Comparison of ENCODE assay signal across 8 cellular contexts in the genomic region with DNA sequence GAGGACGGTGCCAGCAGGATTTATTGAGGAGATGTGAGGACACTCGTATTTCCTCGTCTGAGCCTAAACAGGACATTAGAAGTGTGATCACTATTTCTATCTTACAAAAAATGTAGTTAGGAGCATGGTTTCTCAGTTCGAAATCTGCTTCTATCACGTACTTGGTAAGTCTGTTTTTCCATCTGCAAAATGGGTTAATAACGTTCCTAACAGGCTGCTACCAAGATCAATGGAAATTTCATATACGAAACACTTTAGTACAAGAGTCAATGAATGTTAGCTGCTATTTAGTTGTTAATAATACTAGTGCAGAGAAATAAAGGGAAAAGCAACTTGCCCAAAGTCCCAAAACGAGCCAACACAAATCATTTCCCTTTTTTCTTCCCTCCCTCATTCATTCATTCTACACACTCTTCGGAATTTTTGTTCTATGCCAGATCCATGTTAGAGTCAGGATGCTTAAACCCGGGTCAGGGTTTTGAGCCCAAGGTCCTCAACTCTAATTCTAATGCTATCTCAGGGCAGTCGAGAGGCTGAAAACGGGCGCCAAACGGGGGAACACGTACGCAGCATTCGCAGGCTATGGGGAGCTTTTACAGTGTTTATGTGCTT. TPM values are rescaled to one million over a fixed set of nuclear protein-coding genes. Genes with fewer than 3 reads are reported as not detected.
DNase-seq lines count a peak whose midpoint lies in the region; ATAC-seq, FAIRE-seq and TF ChIP-seq lines count a peak whose summit lies in the region.

No MANE protein-coding gene starts in this region.

- TF ChIP-seq CTCF in AG04450 (IDR thresholded peaks at IDR 0.05; ENCODE audit: low read depth, low read length) (no peak), IMR-90 (conservative IDR thresholded peaks at IDR 0.05; ENCODE audit: low read depth, low read length) (no peak), colonic mucosa (IDR thresholded peaks at IDR 0.05) (no peak)

- DNase-seq in AG04450 (ENCODE audit: low read depth, low spot score) (no peak), IMR-90 (no peak), colonic mucosa (no peak), 8988T (no peak), NCI-H2227 (lab: John Stamatoyannopoulos, UW; ENCODE audit: unreplicated experiment) (no peak), GM12892 (ENCODE audit: insufficient read length) (no peak), NCI-H1694 (lab: John Stamatoyannopoulos, UW) (no peak)

- CTCF ChIA-PET in AG04450 (lab: Charles Lee) (interaction anchor here (1.1 to 2.5 kb wide), 3 partner anchors 10 to 111 kb away, joined by 3 to 13 read pairs (median 5); no protein-coding TSS in a partner anchor), IMR-90 (lab: Yijun Ruan, JAX) (interaction anchor here (1.1 to 1.3 kb wide), 2 partner anchors 10 to 98 kb away, joined by 3 read pairs; no protein-coding TSS in a partner anchor)

- peak overlapping the region; percentile 94 for H2AFZ ChIP-seq in IMR-90 (replicated peaks; ENCODE audit: low read length, poor library complexity)

- H4K20me1 ChIP-seq in IMR-90 (ENCODE audit: insufficient read depth, low read length), result no peaks in the 10 kb centered on the region

- H3K56ac ChIP-seq in IMR-90 (ENCODE audit: extremely low read depth, insufficient read depth, low read length), result peak overlapping the region; percentile 72

- H2AK5ac ChIP-seq in IMR-90 (ENCODE audit: low read depth, low read length), result peak overlapping the region; percentile 15; the same call in 1 of the 2 replicates

- no peak for TF ChIP-seq RAD21 in IMR-90 (IDR thresholded peaks at IDR 0.05; ENCODE audit: low read length)

- H3K9ac ChIP-seq in IMR-90 (ENCODE audit: low read depth, low read length), result peak overlapping the region; percentile 87
- H3K9ac ChIP-seq in colonic mucosa (ENCODE audit: low read depth in 2 of 2, low read length in 2 of 2), result peak overlapping the region; percentile 86 to 98
- peak overlapping the region; percentile 89 to 92 for H3K9ac ChIP-seq in mucosa of rectum (ENCODE audit: low read depth in 1 of 2, low read length in 2 of 2)

- peak overlapping the region; percentile 97 for H3K4me3 ChIP-seq in AG04450 (ENCODE audit: low read depth, low read length)
- H3K4me3 ChIP-seq in IMR-90 (ENCODE audit: insufficient read depth, low read depth, low read length), result peak overlapping the region; percentile 68
- peak overlapping the region; percentile 94 for H3K4me3 ChIP-seq in colonic mucosa
- H3K4me3 ChIP-seq in mucosa of rectum (ENCODE audit: low read length in 2 of 2), result peak overlapping the region; percentile 94 to 97

- H3K23ac ChIP-seq in IMR-90 (ENCODE audit: low read depth, low read length), result peak overlapping the region; percentile 73

- no peak for FAIRE-seq in GM12892 (lab: Jason Lieb, UNC)

- dilution Hi-C loops in IMR-90 (cut with HindIII; ENCODE audit: low sequenced_read_pairs, unreplicated experiment), result no loop called here

- ATAC-seq in IMR-90 (ENCODE audit: low read depth), result no peak

- peak overlapping the region; percentile 52 for H2BK5ac ChIP-seq in IMR-90 (ENCODE audit: low read depth, low read length, poor library complexity, severe bottlenecking)

- POLR2A ChIA-PET in AG04450 (lab: Yijun Ruan, JAX) (interaction anchor here (0.6 to 2.4 kb wide), 4 partner anchors 9 to 253 kb away, joined by 3 to 22 read pairs (median 4); no protein-coding TSS in a partner anchor), IMR-90 (lab: Charles Lee; ENCODE audit: unreplicated experiment) (no interaction called here)

- WGBS in IMR-90 (ENCODE audit: extremely low coverage in 2 of 2, insufficient read length in 1 of 2), 2 experiments, result 4% methylated on average over 10 of the region's 17 CpGs; no CpG with 5 or more reads in 1 of the 2 experiments

- peak overlapping the region; percentile 5; the same call in 1 of the 2 replicates for H3K18ac ChIP-seq in IMR-90 (ENCODE audit: low read depth, low read length)

- H3K4me1 ChIP-seq in IMR-90 (ENCODE audit: control insufficient read depth, insufficient read depth, low read length), result peaks cover 2% of the 10 kb centered on the region
- no peaks in the 10 kb centered on the region for H3K4me1 ChIP-seq in colonic mucosa
- H3K4me1 ChIP-seq in mucosa of rectum (ENCODE audit: control insufficient read depth in 2 of 2, insufficient read depth in 2 of 2, low read length in 2 of 2), result peaks cover 14 to 19% of the 10 kb centered on the region in 2 donors

- TF ChIP-seq POLR2A in IMR-90 (IDR thresholded peaks at IDR 0.05; ENCODE audit: low read depth, low read length) (no peak), GM12892 (IDR thresholded peaks at IDR 0.05; ENCODE audit: low read depth, low read length) (no peak)

- peak overlapping the region; percentile 83 for H3K14ac ChIP-seq in IMR-90 (replicated peaks; ENCODE audit: low read depth, low read length)

- H2AK9ac ChIP-seq in IMR-90 (replicated peaks; ENCODE audit: low read depth, low read length, poor library complexity), result peak overlapping the region; percentile 76

- peak overlapping the region; percentile 40 for H4K5ac ChIP-seq in IMR-90 (ENCODE audit: low read depth, low read length)

- H3K79me1 ChIP-seq in IMR-90 (ENCODE audit: low read depth in 1 of 2, low read length in 2 of 2), result peaks cover 39 to 71% of the 10 kb centered on the region in 2 experiments

- no peaks in the 10 kb centered on the region for H3K9me3 ChIP-seq in AG04450 (ENCODE audit: control insufficient read depth, insufficient read depth, low read length)
- H3K9me3 ChIP-seq in IMR-90 (ENCODE audit: control insufficient read depth, insufficient read depth, low read length), result no peaks in the 10 kb centered on the region
- no peaks in the 10 kb centered on the region for H3K9me3 ChIP-seq in colonic mucosa
- H3K9me3 ChIP-seq in mucosa of rectum (ENCODE audit: control insufficient read depth in 2 of 2, low read length in 2 of 2), result no peaks in the 10 kb centered on the region

- in situ Hi-C loops in IMR-90 (cut with MboI; ENCODE audit: low sequenced_read_pairs), result no loop called here

- peak overlapping the region; percentile 76 for H3K4me2 ChIP-seq in IMR-90 (ENCODE audit: low read depth, low read length)

- H3K27ac ChIP-seq in AG04450 (ENCODE audit: low read depth, low read length) (peak overlapping the region; percentile 86), IMR-90 (ENCODE audit: insufficient read depth, low read length) (peak overlapping the region; percentile 77), colonic mucosa (peak overlapping the region; percentile 79), mucosa of rectum (ENCODE audit: low read depth in 2 of 2, low read length in 2 of 2) (peak overlapping the region; percentile 67 to 83)

- no peak overlapping the region; the same call in 2 of the 3 replicates for H2BK15ac ChIP-seq in IMR-90 (ENCODE audit: low read depth, low read length)

- no TSS peak for BruUV-seq in IMR-90 (replicated peaks; lab: Mats Ljungman, UMichigan)

- peak overlapping the region; percentile 71 for H3K4ac ChIP-seq in IMR-90 (ENCODE audit: low read depth, low read length)

- intact Hi-C loops in IMR-90 (cut with micrococcal nuclease) (loop anchor here (1.0 to 10.0 kb wide), 3 partner anchors 39 to 126 kb away; no protein-coding TSS in a partner anchor), colonic mucosa (cut with DNase I) (loop anchor here (10.0 kb wide), 1 partner anchor 129 kb away; no protein-coding TSS in a partner anchor)

- no peak overlapping the region for H2BK20ac ChIP-seq in IMR-90 (ENCODE audit: low read depth, low read length)

- H3K27me3 ChIP-seq in AG04450 (ENCODE audit: control insufficient read depth, insufficient read depth, low read length) (no peaks in the 10 kb centered on the region), IMR-90 (ENCODE audit: control insufficient read depth, insufficient read depth, low read length) (no peaks in the 10 kb centered on the region), colonic mucosa (no peaks in the 10 kb centered on the region), mucosa of rectum (ENCODE audit: control insufficient read depth in 2 of 2, insufficient read depth in 2 of 2, low read length in 2 of 2) (no peaks in the 10 kb centered on the region)

- peaks cover 5% of the 10 kb centered on the region; the same call in 1 of the 2 replicates for H3K9me1 ChIP-seq in IMR-90 (ENCODE audit: insufficient read depth, low read length)

- no peak overlapping the region for H2BK120ac ChIP-seq in IMR-90 (ENCODE audit: low read depth, low read length)

- H3K36me3 ChIP-seq in IMR-90 (ENCODE audit: control insufficient read depth, insufficient read depth, low read length), result peaks cover 10% of the 10 kb centered on the region
- H3K36me3 ChIP-seq in colonic mucosa, result no peaks in the 10 kb centered on the region
- peaks cover 17 to 23% of the 10 kb centered on the region in 2 donors for H3K36me3 ChIP-seq in mucosa of rectum (ENCODE audit: control insufficient read depth in 2 of 2, insufficient read depth in 2 of 2, low read length in 2 of 2)

- peak overlapping the region; percentile 71 to 89 for H4K8ac ChIP-seq in IMR-90 (ENCODE audit: low read depth in 2 of 2, low read length in 2 of 2)

- H4K91ac ChIP-seq in IMR-90 (ENCODE audit: insufficient read depth, low read depth, low read length), result peak overlapping the region; percentile 84

TF ChIP-seq in IMR-90, 13 proteins besides CTCF, POLR2A, EP300 and RAD21 (continues in another document):
- no peak for TF ChIP-seq FOS (IDR thresholded peaks at IDR 0.05; ENCODE audit: low read depth, low read length)

RNA-seq across cellular contexts. Expression of a gene that starts 0.6 kb away (rescaled TPM):
- polyA plus RNA-seq in AG04450 (2011; rRNA removed), result 53.1 and 54.3 TPM in 2 replicates
- polyA minus RNA-seq in AG04450 (2011; rRNA and poly(A)+ RNA removed), result 72.5 and 83.4 TPM in 2 replicates
- 148 and 178 TPM in 2 replicates for total RNA-seq in IMR-90 (2012; rRNA removed)
- polyA plus RNA-seq in IMR-90 (2012; rRNA removed), result 52.3 and 53.1 TPM in 2 replicates
- 22.9 and 30.2 TPM in 2 replicates for polyA plus RNA-seq in IMR-90 (2012; cell fraction: cytosol; rRNA removed)
- polyA plus RNA-seq in IMR-90 (2012; cell fraction: nucleus; rRNA removed; ENCODE audit: low replicate concordance), result 10.1 and 36.3 TPM in 2 replicates
- 10 to 100 TPM; 34.7 to 59.6 TPM for total RNA-seq in colonic mucosa
- polyA plus RNA-seq in GM12892 (2012; ENCODE audit: missing spikeins), result 58.4 TPM

RNA-seq across cellular contexts. Expression of a gene that starts 0.9 kb away (rescaled TPM):
- 57.1 and 72.9 TPM in 2 replicates for polyA plus RNA-seq in AG04450 (2011; rRNA removed)
- polyA minus RNA-seq in AG04450 (2011; rRNA and poly(A)+ RNA removed), result 20.5 and 20.7 TPM in 2 replicates
- 48.4 and 63.0 TPM in 2 replicates for total RNA-seq in IMR-90 (2012; rRNA removed)
- 44.1 and 48.9 TPM in 2 replicates for polyA plus RNA-seq in IMR-90 (2012; rRNA removed)
- 16.3 and 19.4 TPM in 2 replicates for polyA plus RNA-seq in IMR-90 (2012; cell fraction: cytosol; rRNA removed)
- 6.7 and 18.8 TPM in 2 replicates for polyA plus RNA-seq in IMR-90 (2012; cell fraction: nucleus; rRNA removed; ENCODE audit: low replicate concordance)
- total RNA-seq in colonic mucosa, result 10 to 100 TPM; 19.8 to 23.9 TPM
- 37.0 TPM for polyA plus RNA-seq in GM12892 (2012; ENCODE audit: missing spikeins)

RNA-seq across cellular contexts. Expression of a gene that starts 56.3 kb away (rescaled TPM):
- polyA plus RNA-seq in AG04450 (2011; rRNA removed) (0.05 and 0.09 TPM in 2 replicates), IMR-90 (2012; rRNA removed) (0.09 TPM in 1 of 2 replicates, not detected in the other)
- polyA minus RNA-seq in AG04450 (2011; rRNA and poly(A)+ RNA removed), result 0.22 TPM in 1 of 2 replicates, not detected in the other
- total RNA-seq in IMR-90 (2012; rRNA removed) (under 0.01 TPM in 2 replicates), colonic mucosa (under 1 TPM in 1 of 2 donors, not detected in 1; 0.20 TPM)
- 0.03 and 0.11 TPM in 2 replicates for polyA plus RNA-seq in IMR-90 (2012; cell fraction: cytosol; rRNA removed)
- 0.02 and 0.07 TPM in 2 replicates for polyA plus RNA-seq in IMR-90 (2012; cell fraction: nucleus; rRNA removed; ENCODE audit: low replicate concordance)
- not detected for polyA plus RNA-seq in GM12892 (2012; ENCODE audit: missing spikeins)
